1 cellular context compared by ENCODE assay signal in the genomic region with DNA sequence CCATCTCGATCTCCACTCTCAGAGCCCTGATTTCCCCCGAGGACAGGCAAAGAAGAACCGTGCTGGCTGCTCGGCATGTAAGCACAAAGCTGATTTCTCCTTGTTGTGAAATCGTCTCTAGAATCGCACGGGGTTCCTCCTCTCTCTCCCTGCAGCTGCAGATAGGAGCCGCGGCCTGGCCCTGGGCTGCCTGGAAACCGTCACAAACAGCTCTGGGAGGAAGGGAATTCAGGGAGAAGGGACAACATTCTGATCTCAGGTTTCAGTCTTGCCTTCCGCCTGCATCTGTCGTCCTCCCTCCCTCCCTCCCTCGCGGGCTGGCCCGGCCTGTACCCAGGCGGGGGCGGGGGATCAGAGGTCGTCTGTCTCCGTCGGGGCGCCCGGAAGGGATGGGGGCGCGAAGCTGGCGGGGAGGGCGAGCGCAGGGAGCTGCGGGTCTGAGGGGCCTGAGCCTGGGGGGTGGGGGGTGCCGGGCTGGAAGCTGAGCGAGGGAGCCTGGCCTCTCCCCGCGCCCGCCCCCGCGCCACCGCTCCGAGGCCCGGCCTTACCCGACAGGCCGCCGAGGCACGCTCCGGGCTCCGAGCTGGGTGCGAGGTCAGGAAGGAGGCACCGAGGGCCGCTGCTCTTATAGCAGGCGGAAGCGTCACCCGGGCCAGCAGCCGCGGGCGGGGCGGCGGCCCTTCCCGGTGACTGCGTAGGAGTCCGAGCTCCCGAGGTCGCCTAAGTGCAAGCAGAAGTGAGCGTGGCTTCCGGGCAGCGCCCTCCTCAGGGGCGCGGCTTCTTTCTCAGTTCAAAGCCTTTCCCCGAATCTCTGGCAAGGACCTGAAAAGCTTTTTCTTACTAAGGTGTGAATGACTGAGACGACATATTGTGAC.
TF ChIP-seq lines count a peak whose summit lies in the region.

SERPINB1 (minus strand) TSS at position 600 of the 875 bp plus-strand sequence. CDS start 1,277 bp downstream, outside the sequence.

TF ChIP-seq in HepG2, 621 proteins besides CTCF, POLR2A, EP300 and RAD21 (continued from another document and continues in another):
- TF ChIP-seq, protein P1, sequence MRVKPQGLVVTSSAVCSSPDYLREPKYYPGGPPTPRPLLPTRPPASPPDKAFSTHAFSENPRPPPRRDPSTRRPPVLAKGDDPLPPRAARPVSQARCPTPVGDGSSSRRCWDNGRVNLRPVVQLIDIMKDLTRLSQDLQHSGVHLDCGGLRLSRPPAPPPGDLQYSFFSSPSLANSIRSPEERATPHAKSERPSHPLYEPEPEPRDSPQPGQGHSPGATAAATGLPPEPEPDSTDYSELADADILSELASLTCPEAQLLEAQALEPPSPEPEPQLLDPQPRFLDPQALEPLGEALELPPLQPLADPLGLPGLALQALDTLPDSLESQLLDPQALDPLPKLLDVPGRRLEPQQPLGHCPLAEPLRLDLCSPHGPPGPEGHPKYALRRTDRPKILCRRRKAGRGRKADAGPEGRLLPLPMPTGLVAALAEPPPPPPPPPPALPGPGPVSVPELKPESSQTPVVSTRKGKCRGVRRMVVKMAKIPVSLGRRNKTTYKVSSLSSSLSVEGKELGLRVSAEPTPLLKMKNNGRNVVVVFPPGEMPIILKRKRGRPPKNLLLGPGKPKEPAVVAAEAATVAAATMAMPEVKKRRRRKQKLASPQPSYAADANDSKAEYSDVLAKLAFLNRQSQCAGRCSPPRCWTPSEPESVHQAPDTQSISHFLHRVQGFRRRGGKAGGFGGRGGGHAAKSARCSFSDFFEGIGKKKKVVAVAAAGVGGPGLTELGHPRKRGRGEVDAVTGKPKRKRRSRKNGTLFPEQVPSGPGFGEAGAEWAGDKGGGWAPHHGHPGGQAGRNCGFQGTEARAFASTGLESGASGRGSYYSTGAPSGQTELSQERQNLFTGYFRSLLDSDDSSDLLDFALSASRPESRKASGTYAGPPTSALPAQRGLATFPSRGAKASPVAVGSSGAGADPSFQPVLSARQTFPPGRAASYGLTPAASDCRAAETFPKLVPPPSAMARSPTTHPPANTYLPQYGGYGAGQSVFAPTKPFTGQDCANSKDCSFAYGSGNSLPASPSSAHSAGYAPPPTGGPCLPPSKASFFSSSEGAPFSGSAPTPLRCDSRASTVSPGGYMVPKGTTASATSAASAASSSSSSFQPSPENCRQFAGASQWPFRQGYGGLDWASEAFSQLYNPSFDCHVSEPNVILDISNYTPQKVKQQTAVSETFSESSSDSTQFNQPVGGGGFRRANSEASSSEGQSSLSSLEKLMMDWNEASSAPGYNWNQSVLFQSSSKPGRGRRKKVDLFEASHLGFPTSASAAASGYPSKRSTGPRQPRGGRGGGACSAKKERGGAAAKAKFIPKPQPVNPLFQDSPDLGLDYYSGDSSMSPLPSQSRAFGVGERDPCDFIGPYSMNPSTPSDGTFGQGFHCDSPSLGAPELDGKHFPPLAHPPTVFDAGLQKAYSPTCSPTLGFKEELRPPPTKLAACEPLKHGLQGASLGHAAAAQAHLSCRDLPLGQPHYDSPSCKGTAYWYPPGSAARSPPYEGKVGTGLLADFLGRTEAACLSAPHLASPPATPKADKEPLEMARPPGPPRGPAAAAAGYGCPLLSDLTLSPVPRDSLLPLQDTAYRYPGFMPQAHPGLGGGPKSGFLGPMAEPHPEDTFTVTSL (CRISPR knock-in tag; IDR thresholded peaks at IDR 0.05; ENCODE audit: borderline replicate concordance), result peak; percentile 76; the same call in 1 of the 2 replicates
- TF ChIP-seq MED1 (CRISPR knock-in tag; IDR thresholded peaks at IDR 0.05), result peak; percentile 89
- no peak; the same call in 1 of the 2 replicates for TF ChIP-seq ZKSCAN8 (CRISPR knock-in tag; IDR thresholded peaks at IDR 0.05; ENCODE audit: borderline replicate concordance)
- peak; percentile 95 for TF ChIP-seq ZNF414 (CRISPR knock-in tag; IDR thresholded peaks at IDR 0.05)
- peak; percentile 40; the same call in 1 of the 2 replicates for TF ChIP-seq ZNF646 (CRISPR knock-in tag; IDR thresholded peaks at IDR 0.05)
- TF ChIP-seq ZNF747 (CRISPR knock-in tag; IDR thresholded peaks at IDR 0.05; ENCODE audit: borderline replicate concordance), result peak; percentile 95
- TF ChIP-seq, protein P2, sequence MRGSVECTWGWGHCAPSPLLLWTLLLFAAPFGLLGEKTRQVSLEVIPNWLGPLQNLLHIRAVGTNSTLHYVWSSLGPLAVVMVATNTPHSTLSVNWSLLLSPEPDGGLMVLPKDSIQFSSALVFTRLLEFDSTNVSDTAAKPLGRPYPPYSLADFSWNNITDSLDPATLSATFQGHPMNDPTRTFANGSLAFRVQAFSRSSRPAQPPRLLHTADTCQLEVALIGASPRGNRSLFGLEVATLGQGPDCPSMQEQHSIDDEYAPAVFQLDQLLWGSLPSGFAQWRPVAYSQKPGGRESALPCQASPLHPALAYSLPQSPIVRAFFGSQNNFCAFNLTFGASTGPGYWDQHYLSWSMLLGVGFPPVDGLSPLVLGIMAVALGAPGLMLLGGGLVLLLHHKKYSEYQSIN (CRISPR knock-in tag; IDR thresholded peaks at IDR 0.05; ENCODE audit: borderline replicate concordance), result no peak
- no peak for TF ChIP-seq EZH2 (conservative IDR thresholded peaks at IDR 0.05; ENCODE audit: low read depth, low read length)
- peak; percentile 91 for TF ChIP-seq ZNF879 (CRISPR knock-in tag; IDR thresholded peaks at IDR 0.05)
- TF ChIP-seq ZNF570 (CRISPR knock-in tag; IDR thresholded peaks at IDR 0.05; ENCODE audit: borderline replicate concordance), result 0 out of 2 replicates have a peak, but pooled peaks have one; percentile 49
- no peak; the same call in 1 of the 2 replicates for TF ChIP-seq U2AF2 (IDR thresholded peaks at IDR 0.05; ENCODE audit: low read depth, low read length)
- TF ChIP-seq SALL1 (CRISPR knock-in tag; IDR thresholded peaks at IDR 0.05), result peak; percentile 97
- TF ChIP-seq YEATS4 (CRISPR knock-in tag; IDR thresholded peaks at IDR 0.05; ENCODE audit: borderline replicate concordance), result peak; percentile 89
- 0 out of 2 replicates have a peak, but pooled peaks have one; percentile 63 for TF ChIP-seq SETDB1 (CRISPR knock-in tag; IDR thresholded peaks at IDR 0.05; ENCODE audit: borderline replicate concordance)
- TF ChIP-seq MAFG (CRISPR knock-in tag; IDR thresholded peaks at IDR 0.05), result no peak
- peak; percentile 66 for TF ChIP-seq TCF7 (IDR thresholded peaks at IDR 0.05; ENCODE audit: low read depth)
- TF ChIP-seq ZNF562 (CRISPR knock-in tag; IDR thresholded peaks at IDR 0.05; ENCODE audit: borderline replicate concordance), result no peak; the same call in 1 of the 2 replicates
- no peak for TF ChIP-seq NPAS2 (CRISPR knock-in tag; IDR thresholded peaks at IDR 0.05; ENCODE audit: borderline replicate concordance)
- TF ChIP-seq EHMT2 (IDR thresholded peaks at IDR 0.05; ENCODE audit: borderline replicate concordance, low read depth, low read length), result no peak
- peak; percentile 46; the same call in 1 of the 2 replicates for TF ChIP-seq SNAI1 (CRISPR knock-in tag; IDR thresholded peaks at IDR 0.05; ENCODE audit: borderline replicate concordance)
- TF ChIP-seq ZNF569 (CRISPR knock-in tag; IDR thresholded peaks at IDR 0.05; ENCODE audit: borderline replicate concordance), result no peak
- TF ChIP-seq HMG20B (CRISPR knock-in tag; conservative IDR thresholded peaks at IDR 0.05), result peak; percentile 79
- TF ChIP-seq ZNF720 (CRISPR knock-in tag; IDR thresholded peaks at IDR 0.05), result no peak
- TF ChIP-seq ZNF451 (CRISPR knock-in tag; IDR thresholded peaks at IDR 0.05), result no peak; the same call in none of the 2 replicates
- TF ChIP-seq YEATS2 (CRISPR knock-in tag; IDR thresholded peaks at IDR 0.05; ENCODE audit: borderline replicate concordance), result 0 out of 2 replicates have a peak, but pooled peaks have one; percentile 27
- TF ChIP-seq ZNF678 (CRISPR knock-in tag; IDR thresholded peaks at IDR 0.05), result no peak
- TF ChIP-seq, protein P3, sequence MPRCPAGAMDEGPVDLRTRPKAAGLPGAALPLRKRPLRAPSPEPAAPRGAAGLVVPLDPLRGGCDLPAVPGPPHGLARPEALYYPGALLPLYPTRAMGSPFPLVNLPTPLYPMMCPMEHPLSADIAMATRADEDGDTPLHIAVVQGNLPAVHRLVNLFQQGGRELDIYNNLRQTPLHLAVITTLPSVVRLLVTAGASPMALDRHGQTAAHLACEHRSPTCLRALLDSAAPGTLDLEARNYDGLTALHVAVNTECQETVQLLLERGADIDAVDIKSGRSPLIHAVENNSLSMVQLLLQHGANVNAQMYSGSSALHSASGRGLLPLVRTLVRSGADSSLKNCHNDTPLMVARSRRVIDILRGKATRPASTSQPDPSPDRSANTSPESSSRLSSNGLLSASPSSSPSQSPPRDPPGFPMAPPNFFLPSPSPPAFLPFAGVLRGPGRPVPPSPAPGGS (CRISPR knock-in tag; IDR thresholded peaks at IDR 0.05), result peak; percentile 86
- TF ChIP-seq ZBTB42 (CRISPR knock-in tag; IDR thresholded peaks at IDR 0.05), result peak; percentile 94; the same call in 1 of the 2 replicates
